Comparison of ENCODE assay signal across 22 cellular contexts in the genomic region with DNA sequence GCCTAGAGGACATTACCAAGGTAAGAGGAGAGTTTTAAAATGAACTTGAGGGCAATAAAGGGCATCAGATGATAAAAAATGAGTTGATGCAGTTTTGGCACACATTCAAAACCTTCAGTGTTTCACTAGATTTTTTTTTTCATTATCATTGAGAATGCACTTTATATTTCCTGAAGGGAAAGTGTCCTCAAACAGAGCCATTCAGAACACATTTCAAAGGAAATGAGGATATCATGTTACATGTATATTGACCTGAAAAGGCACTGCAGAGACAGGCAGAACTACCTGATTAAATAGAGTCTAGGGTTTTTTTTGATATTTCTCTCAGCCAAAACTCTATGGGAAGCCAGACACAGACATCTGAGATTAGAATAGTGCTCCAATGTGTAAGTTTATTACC.
"Had no signal": no experiment of that assay in that cellular context is flagged by ENCODE, and none has a peak within 500 bp of the region (broad histone marks: within the 10 kb centered on the region; RNA-seq: fewer than 3 reads in every experiment).

No MANE protein-coding gene starts in this region.

- H3K9ac ChIP-seq: neural progenitor cell had no signal

- H3K4me3 ChIP-seq: left lung, lung, neural progenitor cell, stomach, suprapubic skin, tibial nerve had no signal

- H3K36me3 ChIP-seq: left lung, neural progenitor cell, stomach, suprapubic skin, tibial nerve had no signal

- ATAC-seq: activated naive CD4-positive, alpha-beta T cell treated with anti-CD3 and anti-CD28 coated beads, Interleukin-2, amount 50 U/mL, for 72 hours; foreskin keratinocyte; left lung; naive thymus-derived CD4-positive, alpha-beta T cell; sciatic nerve; stimulated activated memory B cell treated with anti-CD40 and anti-IgM and Interleukin-4, amounts not matched to agents 10 μg/mL and 1 μg/mL and 100 μg/mL, for 72 hours had no signal

- H3K9me3 ChIP-seq: suprapubic skin had no signal

- H3K27ac ChIP-seq: foreskin keratinocyte, left lung, neural progenitor cell, stomach, suprapubic skin, tibial nerve, VCaP had no signal

- DNase-seq: activated CD4-positive, alpha-beta T cell treated with anti-CD3 and anti-CD28 coated beads for 1 hour; activated CD4-positive, alpha-beta T cell treated with anti-CD3 and anti-CD28 coated beads, Interleukin-2, amount 50 U/mL, for 1 hour; activated gamma-delta T cell treated with Interleukin-2 at 50 U/mL for 16 hours; activated T-cell treated with anti-CD3 and anti-CD28 coated beads, Interleukin-2, amount 50 U/mL, for 1 hour; aorta; effector memory CD4-positive, alpha-beta T cell; foreskin keratinocyte; kidney; left lung; naive thymus-derived CD4-positive, alpha-beta T cell; posterior cingulate gyrus; small intestine; stimulated activated CD4-positive, alpha-beta T cell treated with anti-CD3 and anti-CD28 coated beads, Interleukin-15, amount 100 ng/mL, for 24 hours; stomach had no signal
